ENCODE assay signal across 1 cellular context in genomic region chr7:35736725-35737124, GRCh38.
TF ChIP-seq lines count a peak whose summit lies in the region.

No MANE protein-coding gene starts in this region.

TF ChIP-seq in HepG2, 621 proteins besides CTCF, POLR2A, EP300 and RAD21 (continued from another document and continues in another):
- TF ChIP-seq ARID3A (IDR thresholded peaks at IDR 0.05; ENCODE audit: low read depth, low read length) = peak; percentile 84
- TF ChIP-seq ZNF468 (CRISPR knock-in tag; IDR thresholded peaks at IDR 0.05) = no peak
- TF ChIP-seq TERF1 (CRISPR knock-in tag; IDR thresholded peaks at IDR 0.05) = no peak
- no peak for TF ChIP-seq ZMAT5 (CRISPR knock-in tag; IDR thresholded peaks at IDR 0.05; ENCODE audit: borderline replicate concordance, low read depth)
- no peak for TF ChIP-seq ZNF510 (CRISPR knock-in tag; IDR thresholded peaks at IDR 0.05; ENCODE audit: low read depth)
- no peak for TF ChIP-seq ZBTB20 (CRISPR knock-in tag; IDR thresholded peaks at IDR 0.05; ENCODE audit: borderline replicate concordance, low read depth)
- no peak for TF ChIP-seq ZSCAN25 (CRISPR knock-in tag; IDR thresholded peaks at IDR 0.05)
- TF ChIP-seq KLF12 (CRISPR knock-in tag; IDR thresholded peaks at IDR 0.05; ENCODE audit: borderline replicate concordance) = no peak
- no peak for TF ChIP-seq DZIP1 (CRISPR knock-in tag; IDR thresholded peaks at IDR 0.05)
- TF ChIP-seq KAT7 (CRISPR knock-in tag; IDR thresholded peaks at IDR 0.05; ENCODE audit: borderline replicate concordance) = no peak
- TF ChIP-seq ZBTB14 (CRISPR knock-in tag; IDR thresholded peaks at IDR 0.05) = no peak
- TF ChIP-seq FOSL1 (CRISPR knock-in tag; IDR thresholded peaks at IDR 0.05; ENCODE audit: borderline replicate concordance) = no peak
- no peak for TF ChIP-seq STAT5B (CRISPR knock-in tag; IDR thresholded peaks at IDR 0.05)
- TF ChIP-seq NR2F2 (IDR thresholded peaks at IDR 0.05; ENCODE audit: borderline replicate concordance, low read depth) = 0 out of 2 replicates have a peak, but pooled peaks have one; percentile 41
- no peak for TF ChIP-seq ZNF230 (CRISPR knock-in tag; IDR thresholded peaks at IDR 0.05)
- TF ChIP-seq ZEB1 (IDR thresholded peaks at IDR 0.05; ENCODE audit: insufficient replicate concordance, low read depth) = peak; percentile 81
- TF ChIP-seq TFAP4 (IDR thresholded peaks at IDR 0.05; ENCODE audit: borderline replicate concordance, low read depth) = no peak
- TF ChIP-seq CCDC6 (CRISPR knock-in tag; IDR thresholded peaks at IDR 0.05) = no peak
- no peak for TF ChIP-seq ZNF18 (CRISPR knock-in tag; IDR thresholded peaks at IDR 0.05; ENCODE audit: insufficient replicate concordance)
- TF ChIP-seq ZNF674 (CRISPR knock-in tag; IDR thresholded peaks at IDR 0.05; ENCODE audit: low read depth) = no peak
- TF ChIP-seq ZNF367 (CRISPR knock-in tag; IDR thresholded peaks at IDR 0.05; ENCODE audit: borderline replicate concordance) = no peak
- no peak for TF ChIP-seq SRY (CRISPR knock-in tag; IDR thresholded peaks at IDR 0.05)
- TF ChIP-seq PLSCR1 (CRISPR knock-in tag; IDR thresholded peaks at IDR 0.05; ENCODE audit: borderline replicate concordance) = no peak
- TF ChIP-seq PHF20 (CRISPR knock-in tag; IDR thresholded peaks at IDR 0.05) = no peak
- TF ChIP-seq NONO (IDR thresholded peaks at IDR 0.05) = no peak
- TF ChIP-seq NONO (CRISPR knock-in tag; conservative IDR thresholded peaks at IDR 0.05) = no peak; the same call in 1 of the 2 replicates
- no peak for TF ChIP-seq ARNTL (CRISPR knock-in tag; IDR thresholded peaks at IDR 0.05)
- no peak for TF ChIP-seq LRRFIP1 (CRISPR knock-in tag; conservative IDR thresholded peaks at IDR 0.05)
- no peak for TF ChIP-seq GTF2F1 (IDR thresholded peaks at IDR 0.05; ENCODE audit: low read length)
- no peak for TF ChIP-seq TGIF2 (CRISPR knock-in tag; IDR thresholded peaks at IDR 0.05)
- TF ChIP-seq SMAD3 (CRISPR knock-in tag; IDR thresholded peaks at IDR 0.05) = no peak
- no peak for TF ChIP-seq CENPT (CRISPR knock-in tag; IDR thresholded peaks at IDR 0.05; ENCODE audit: low read depth)
- no peak for TF ChIP-seq PAWR (CRISPR knock-in tag; IDR thresholded peaks at IDR 0.05; ENCODE audit: borderline replicate concordance)
- TF ChIP-seq ZNF446 (CRISPR knock-in tag; IDR thresholded peaks at IDR 0.05) = no peak
- no peak for TF ChIP-seq NR0B2 (CRISPR knock-in tag; IDR thresholded peaks at IDR 0.05)
- no peak for TF ChIP-seq TCF12 (IDR thresholded peaks at IDR 0.05)
- TF ChIP-seq TCF12 (CRISPR knock-in tag; IDR thresholded peaks at IDR 0.05) = no peak
- no peak for TF ChIP-seq ZNF512 (CRISPR knock-in tag; IDR thresholded peaks at IDR 0.05)
- TF ChIP-seq E2F5 (CRISPR knock-in tag; conservative IDR thresholded peaks at IDR 0.05) = no peak
- TF ChIP-seq MEIS1 (CRISPR knock-in tag; IDR thresholded peaks at IDR 0.05; ENCODE audit: borderline replicate concordance) = no peak
